In genomic region chr4:40280586-40280985, GRCh38 we compare ENCODE assay signal across 19 cellular contexts. TPM values are rescaled to one million over a fixed set of nuclear protein-coding genes. Genes with fewer than 3 reads are reported as not detected.
DNase-seq lines count a peak whose midpoint lies in the region; ATAC-seq and TF ChIP-seq lines count a peak whose summit lies in the region.
"Had no signal": no experiment of that assay in that cellular context is flagged by ENCODE, and none has a peak within 500 bp of the region (broad histone marks: within the 10 kb centered on the region; RNA-seq: fewer than 3 reads in every experiment).

No MANE protein-coding gene starts in this region.

- DNase-seq in T-helper 1 cell, result no peak
- no peak for DNase-seq in CD8-positive, alpha-beta T cell
- peak; percentile 35 for DNase-seq in activated T-cell treated with anti-CD3 and anti-CD28 coated beads, Interleukin-2, amount 50 U/mL, for 4 hours
- DNase-seq in renal cortical epithelial cell (ENCODE audit: low read depth), result peak; percentile 41
- DNase-seq in mesenchymal stem cell, result no peak
- DNase-seq in LoVo (ENCODE audit: low spot score), result no peak
- no peak for DNase-seq in NCI-H187 treated with DMSO at 0.1 percent for 48 hours (lab: John Stamatoyannopoulos, UW)
- DNase-seq: central memory CD4-positive, alpha-beta T cell; DMS79 treated with DMSO at 0.1 percent for 48 hours; effector CD4-positive, alpha-beta T cell; heart right ventricle; NCI-H1694 treated with DMSO at 0.1 percent for 48 hours; NCI-H446 treated with DMSO at 0.1 percent for 48 hours had no signal

- H3K14ac ChIP-seq in mesenchymal stem cell (ENCODE audit: low read length in 2 of 2), result no peak overlapping the region

- peaks cover 5% of the 10 kb centered on the region for H3K36me3 Mint-ChIP-seq in T-helper 1 cell treated with Interleukin-12 subunit alpha and Interleukin-12 subunit beta and Interleukin-4 antibody, amounts not matched to agents 30 μg/mL and 1 μg/mL, for 36 hours (ENCODE audit: low read depth)
- H3K36me3 Mint-ChIP-seq in CD8-positive, alpha-beta T cell, result no peaks in the 10 kb centered on the region
- H3K36me3 Mint-ChIP-seq in activated T-cell treated with anti-CD3 and anti-CD28 coated beads, Interleukin-2, amount 50 U/mL, for 4 hours (ENCODE audit: insufficient read depth), result no peaks in the 10 kb centered on the region
- H3K36me3 Mint-ChIP-seq: memory B cell, type B pancreatic cell had no signal

- no peak overlapping the region for H3K4me2 ChIP-seq in mesenchymal stem cell (ENCODE audit: low read length, poor library complexity, severe bottlenecking)

- intact Hi-C loops in CD8-positive, alpha-beta T cell (cut with DNase I, micrococcal nuclease), result loop anchor here in 1 of 2 experiments (10.0 kb wide), 1 partner anchor 1616 kb away; the partner anchor contains the start of gene KLF3

- H3K27me3 Mint-ChIP-seq in T-helper 1 cell treated with Interleukin-12 subunit alpha and Interleukin-12 subunit beta and Interleukin-4 antibody, amounts not matched to agents 30 μg/mL and 1 μg/mL, for 36 hours (ENCODE audit: low read depth), result no peaks in the 10 kb centered on the region
- no peaks in the 10 kb centered on the region for H3K27me3 Mint-ChIP-seq in CD8-positive, alpha-beta T cell (ENCODE audit: low read depth)
- H3K27me3 Mint-ChIP-seq in activated T-cell treated with anti-CD3 and anti-CD28 coated beads, Interleukin-2, amount 50 U/mL, for 4 hours (ENCODE audit: low read depth), result no peaks in the 10 kb centered on the region
- H3K27me3 Mint-ChIP-seq: memory B cell, type B pancreatic cell had no signal

- H3K9me3 Mint-ChIP-seq in T-helper 1 cell treated with Interleukin-12 subunit alpha and Interleukin-12 subunit beta and Interleukin-4 antibody, amounts not matched to agents 30 μg/mL and 1 μg/mL, for 36 hours, result peaks cover 16% of the 10 kb centered on the region
- H3K9me3 Mint-ChIP-seq in CD8-positive, alpha-beta T cell, result peaks cover 3% of the 10 kb centered on the region
- H3K9me3 Mint-ChIP-seq in activated T-cell treated with anti-CD3 and anti-CD28 coated beads, Interleukin-2, amount 50 U/mL, for 4 hours, result peaks cover 9% of the 10 kb centered on the region
- H3K9me3 Mint-ChIP-seq: memory B cell had no signal

- H3K4me1 ChIP-seq in CD8-positive, alpha-beta T cell (ENCODE audit: insufficient read depth, low read length), result peaks cover 51% of the 10 kb centered on the region
- H3K4me1 ChIP-seq in mesenchymal stem cell (ENCODE audit: control insufficient read depth, insufficient read depth, low read depth, low read length), result peaks cover 1% of the 10 kb centered on the region
- H3K4me1 ChIP-seq: heart right ventricle had no signal

- CTCF ChIA-PET in CD8-positive, alpha-beta T cell (lab: Charles Lee), result interaction anchor here (3.3 kb wide), 1 partner anchor 29 kb away, joined by 11 read pairs; no protein-coding TSS in a partner anchor

- H2AK5ac ChIP-seq in mesenchymal stem cell (ENCODE audit: low read length, severe bottlenecking), result no peak overlapping the region

- no peak overlapping the region for H3K4ac ChIP-seq in mesenchymal stem cell (ENCODE audit: low read depth in 1 of 2, low read length in 2 of 2)

- H3K9ac ChIP-seq in mesenchymal stem cell (ENCODE audit: low read length), result no peak overlapping the region

- no peak overlapping the region for H4K8ac ChIP-seq in mesenchymal stem cell (ENCODE audit: low read length)

- WGBS in mesenchymal stem cell, result 100% methylated on average over 1 of the region's 2 CpGs

- H2BK12ac ChIP-seq in mesenchymal stem cell (ENCODE audit: low read length in 2 of 2), result no peak overlapping the region

- H3K79me1 ChIP-seq in mesenchymal stem cell (replicated peaks; ENCODE audit: low read length, poor library complexity, severe bottlenecking), result no peaks in the 10 kb centered on the region

- no peak overlapping the region for H2BK15ac ChIP-seq in mesenchymal stem cell (ENCODE audit: low read depth, poor library complexity, severe bottlenecking)

- H3K23ac ChIP-seq in mesenchymal stem cell (ENCODE audit: low read length in 2 of 2), result no peak overlapping the region

- H3K27me3 ChIP-seq in CD8-positive, alpha-beta T cell (ENCODE audit: insufficient read depth, low read length), result no peaks in the 10 kb centered on the region
- H3K27me3 ChIP-seq in mesenchymal stem cell (ENCODE audit: control insufficient read depth in 1 of 2, insufficient read depth in 1 of 2, low read length in 2 of 2), result no peaks in the 10 kb centered on the region
- H3K27me3 ChIP-seq: SJSA1 had no signal

- no peak for ATAC-seq in CD8-positive, alpha-beta T cell
- ATAC-seq in activated T-cell treated with anti-CD3 and anti-CD28 coated beads, Interleukin-2, amount 50 U/mL, for 4 hours, result peak; percentile 15 to 35
- ATAC-seq: heart right ventricle had no signal

- no peak overlapping the region for H3K18ac ChIP-seq in mesenchymal stem cell (ENCODE audit: low read depth in 1 of 2, low read length in 2 of 2)

- no peak overlapping the region for H4K91ac ChIP-seq in mesenchymal stem cell (ENCODE audit: low read length)

- H3K27ac Mint-ChIP-seq in T-helper 1 cell treated with Interleukin-12 subunit alpha and Interleukin-12 subunit beta and Interleukin-4 antibody, amounts not matched to agents 30 μg/mL and 1 μg/mL, for 36 hours, result peak overlapping the region; percentile 26
- H3K27ac Mint-ChIP-seq in CD8-positive, alpha-beta T cell, result peak overlapping the region; percentile 47
- H3K27ac Mint-ChIP-seq: memory B cell, type B pancreatic cell had no signal

- peaks cover 28% of the 10 kb centered on the region for H3K4me1 Mint-ChIP-seq in T-helper 1 cell treated with Interleukin-12 subunit alpha and Interleukin-12 subunit beta and Interleukin-4 antibody, amounts not matched to agents 30 μg/mL and 1 μg/mL, for 36 hours (ENCODE audit: low read depth)
- H3K4me1 Mint-ChIP-seq in CD8-positive, alpha-beta T cell (ENCODE audit: low read depth), result peaks cover 64% of the 10 kb centered on the region
- H3K4me1 Mint-ChIP-seq in activated T-cell treated with anti-CD3 and anti-CD28 coated beads, Interleukin-2, amount 50 U/mL, for 4 hours (ENCODE audit: low read depth), result peaks cover 61% of the 10 kb centered on the region

- no peaks in the 10 kb centered on the region for H3K9me3 ChIP-seq in CD8-positive, alpha-beta T cell (ENCODE audit: low read length)
- no peaks in the 10 kb centered on the region for H3K9me3 ChIP-seq in mesenchymal stem cell (ENCODE audit: control insufficient read depth, low read length)
- H3K9me3 ChIP-seq: heart right ventricle, SJSA1 had no signal

- no peaks in the 10 kb centered on the region for H3K36me3 ChIP-seq in CD8-positive, alpha-beta T cell (ENCODE audit: insufficient read depth, low read length)
- no peaks in the 10 kb centered on the region for H3K36me3 ChIP-seq in mesenchymal stem cell (ENCODE audit: control insufficient read depth in 1 of 2, insufficient read depth in 2 of 2, low read depth in 1 of 2, low read length in 2 of 2)
- H3K36me3 ChIP-seq: heart right ventricle, SJSA1 had no signal

- POLR2A ChIA-PET in CD8-positive, alpha-beta T cell (lab: Charles Lee), result interaction anchor here (1.2 to 1.6 kb wide), 2 partner anchors 15 to 21 kb away, joined by 3 to 4 read pairs; no protein-coding TSS in a partner anchor

- no peak overlapping the region for H2BK5ac ChIP-seq in mesenchymal stem cell (ENCODE audit: low read depth, low read length, poor library complexity, severe bottlenecking)

- H3K27ac ChIP-seq in CD8-positive, alpha-beta T cell (ENCODE audit: low read depth, low read length), result no peak overlapping the region
- no peak overlapping the region for H3K27ac ChIP-seq in mesenchymal stem cell (ENCODE audit: low read length, poor library complexity, severe bottlenecking)
- H3K27ac ChIP-seq: C4-2B, heart right ventricle, SJSA1 had no signal

- no peak overlapping the region for H3K4me3 ChIP-seq in CD8-positive, alpha-beta T cell (ENCODE audit: low read depth, low read length)
- H3K4me3 ChIP-seq in mesenchymal stem cell (ENCODE audit: insufficient read depth in 1 of 2, low read depth in 1 of 2, low read length in 2 of 2), result no peak overlapping the region
- H3K4me3 ChIP-seq: heart right ventricle, SJSA1 had no signal

- no peak for TF ChIP-seq CTCF in CD8-positive, alpha-beta T cell (IDR thresholded peaks at IDR 0.05)

- H3K4me3 Mint-ChIP-seq in T-helper 1 cell treated with Interleukin-12 subunit alpha and Interleukin-12 subunit beta and Interleukin-4 antibody, amounts not matched to agents 30 μg/mL and 1 μg/mL, for 36 hours, result no peak overlapping the region
- no peak overlapping the region for H3K4me3 Mint-ChIP-seq in CD8-positive, alpha-beta T cell
- no peak overlapping the region for H3K4me3 Mint-ChIP-seq in activated T-cell treated with anti-CD3 and anti-CD28 coated beads, Interleukin-2, amount 50 U/mL, for 4 hours
- H3K4me3 Mint-ChIP-seq: memory B cell, neural crest cell, type B pancreatic cell had no signal

- no peak overlapping the region for H2BK120ac ChIP-seq in mesenchymal stem cell (ENCODE audit: low read depth, low read length)

- H2AFZ ChIP-seq in mesenchymal stem cell (ENCODE audit: low read depth, low read length), result no peak overlapping the region

RNA-seq across cellular contexts. Expression of gene CHRNA9, which starts 54.5 kb away (rescaled TPM):
- under 1 TPM; 0.14 to 0.58 TPM for total RNA-seq in CD8-positive, alpha-beta T cell
- not detected for total RNA-seq in activated T-cell treated with anti-CD3 and anti-CD28 coated beads, Interleukin-2, amount 50 U/mL, for 4 hours
- total RNA-seq in renal cortical epithelial cell, result not detected in 2 replicates
- 0.14 TPM for polyA plus RNA-seq in mesenchymal stem cell (2013, experiment 1 of 2)
- polyA plus RNA-seq in mesenchymal stem cell (2013, experiment 2 of 2), result 0.18 TPM
- total RNA-seq: heart right ventricle, neural crest cell, SJSA1 had no signal
- polyA plus RNA-seq: heart right ventricle had no signal

Comparison
In these comparisons a context has a peak if more than half of its experiments do, and no peak if none do; other contexts are left out.
1. DNase-seq: peak in activated T-cell treated with anti-CD3 and anti-CD28 coated beads, Interleukin-2, amount 50 U/mL, for 4 hours (single experiment) and renal cortical epithelial cell (single experiment); none in T-helper 1 cell (0 of 5), CD8-positive, alpha-beta T cell (0 of 7), mesenchymal stem cell (single experiment), LoVo (single experiment) and NCI-H187 treated with DMSO at 0.1 percent for 48 hours (single experiment).